8 cellular contexts compared by ENCODE assay signal in genomic region chr20:58650776-58651547, GRCh38. TPM values are rescaled to one million over a fixed set of nuclear protein-coding genes. Genes with fewer than 3 reads are reported as not detected.
DNase-seq lines count a peak whose midpoint lies in the region; ATAC-seq and TF ChIP-seq lines count a peak whose summit lies in the region.

A gene with protein sequence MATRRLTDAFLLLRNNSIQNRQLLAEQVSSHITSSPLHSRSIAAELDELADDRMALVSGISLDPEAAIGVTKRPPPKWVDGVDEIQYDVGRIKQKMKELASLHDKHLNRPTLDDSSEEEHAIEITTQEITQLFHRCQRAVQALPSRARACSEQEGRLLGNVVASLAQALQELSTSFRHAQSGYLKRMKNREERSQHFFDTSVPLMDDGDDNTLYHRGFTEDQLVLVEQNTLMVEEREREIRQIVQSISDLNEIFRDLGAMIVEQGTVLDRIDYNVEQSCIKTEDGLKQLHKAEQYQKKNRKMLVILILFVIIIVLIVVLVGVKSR (plus strand): TSS chr20:58651283. CDS start chr20:58652007, 724 bp downstream.

- POLR2A ChIA-PET in Caco-2 (lab: Charles Lee): interaction anchor here (0.6 to 1.5 kb wide), 18 partner anchors 8 to 658 kb away, joined by 3 to 10 read pairs (median 5); partner anchors contain the start of genes NELFCD and VAPB

- peak; percentile 97 to 98 for DNase-seq in Caco-2
- DNase-seq in HuH-7 (ENCODE audit: low spot score): peak; percentile 96
- peak; percentile 77 for DNase-seq in activated T-cell treated with anti-CD3 and anti-CD28 coated beads for 4 hours
- peak; percentile 97 for DNase-seq in epithelial cell of esophagus (ENCODE audit: low read depth)
- DNase-seq in mucosa of descending colon: peak; percentile 89 to 95 (median 95)
- peak; percentile 57 to 70 for DNase-seq in stimulated activated CD8-positive, alpha-beta memory T cell treated with anti-CD3 and anti-CD28 coated beads, Interleukin-4, amount 100 ng/mL, for 1 hour (ENCODE audit: low read depth in 2 of 2, low spot score in 1 of 2)

- H3K27me3 ChIP-seq in Caco-2 (replicated peaks; ENCODE audit: control insufficient read depth, insufficient read depth, low read length) (no peaks in the 10 kb centered on the region), OCI-LY3 (ENCODE audit: low read depth, low read length) (no peaks in the 10 kb centered on the region)

- peak within 1 kb of the TSS; percentile 88 for H2AFZ ChIP-seq in OCI-LY3 (ENCODE audit: low read depth, low read length)

- peak within 1 kb of the TSS; percentile 76 for H3K4me2 ChIP-seq in OCI-LY3 (ENCODE audit: low read length)

- peaks cover 16% of the 10 kb centered on the region for H3K4me1 Mint-ChIP-seq in Caco-2 (ENCODE audit: low read depth, unreplicated experiment)

- peaks cover 23% of the 10 kb centered on the region for H3K4me1 ChIP-seq in Caco-2
- peaks cover 11% of the 10 kb centered on the region for H3K4me1 ChIP-seq in OCI-LY3 (ENCODE audit: low read length)
- H3K4me1 ChIP-seq in mucosa of descending colon (ENCODE audit: low read depth): peaks cover 13% of the 10 kb centered on the region

- H3K4me3 Mint-ChIP-seq in Caco-2 (ENCODE audit: unreplicated experiment): peak within 1 kb of the TSS; percentile 88

- H3K9me3 Mint-ChIP-seq in Caco-2 (ENCODE audit: unreplicated experiment): no peaks in the 10 kb centered on the region

- H3K4me3 ChIP-seq in Caco-2 (ENCODE audit: low read depth, low read length) (peak within 1 kb of the TSS; percentile 69), OCI-LY3 (ENCODE audit: low read length) (peak within 1 kb of the TSS; percentile 88), epithelial cell of esophagus (ENCODE audit: low read length) (peak within 1 kb of the TSS; percentile 99), mucosa of descending colon (peak within 1 kb of the TSS; percentile 91)

- no peaks in the 10 kb centered on the region for H3K27me3 Mint-ChIP-seq in Caco-2 (ENCODE audit: insufficient read depth, unreplicated experiment)

- CTCF ChIA-PET in Caco-2 (lab: Charles Lee): interaction anchor here (0.6 to 1.8 kb wide), 36 partner anchors 9 to 1388 kb away, joined by 3 to 32 read pairs (median 4); partner anchors contain the start of gene VAPB

- peaks cover 49% of the 10 kb centered on the region for H3K79me2 ChIP-seq in OCI-LY3 (ENCODE audit: low read length)

- peaks cover 7% of the 10 kb centered on the region; the same call in 1 of the 2 replicates for H4K20me1 ChIP-seq in OCI-LY3 (ENCODE audit: insufficient read depth, low read length)

- peak within 1 kb of the TSS; percentile 96 for H3K9ac ChIP-seq in OCI-LY3 (ENCODE audit: low read length)

- peaks cover 22% of the 10 kb centered on the region for H3K36me3 Mint-ChIP-seq in Caco-2 (ENCODE audit: insufficient read depth, unreplicated experiment)

- intact Hi-C loops in Caco-2 (cut with micrococcal nuclease; ENCODE audit: unreplicated experiment) (loop anchor here (2.0 to 5.0 kb wide), 5 partner anchors 41 to 414 kb away; partner anchors contain the start of genes GNAS, GNAS-AS1 and NPEPL1), mucosa of descending colon (cut with DNase I, micrococcal nuclease) (no loop called here)

- peak; percentile 56 for ATAC-seq in GM21423 (IDR thresholded peaks at IDR 0.05; ENCODE audit: unreplicated experiment)
- peak; percentile 96 for ATAC-seq in mucosa of descending colon

- peak within 1 kb of the TSS; percentile 72 for H3K27ac ChIP-seq in OCI-LY3 (ENCODE audit: low read length)

- TF ChIP-seq CTCF in Caco-2 (IDR thresholded peaks at IDR 0.05; ENCODE audit: insufficient read depth in 1 of 2, low read depth in 1 of 2, low read length in 1 of 2, severe bottlenecking in 1 of 2, unreplicated experiment in 1 of 2): peak; percentile 88 to 96
- peak; percentile 49 for TF ChIP-seq CTCF in OCI-LY3 (IDR thresholded peaks at IDR 0.05; ENCODE audit: low read depth, low read length)
- TF ChIP-seq CTCF in epithelial cell of esophagus (IDR thresholded peaks at IDR 0.05; ENCODE audit: insufficient read depth, low read depth, low read length, missing control alignments): peak; percentile 58
- peak; percentile 13 for TF ChIP-seq CTCF in mucosa of descending colon (IDR thresholded peaks at IDR 0.05)

- H3K27ac Mint-ChIP-seq in Caco-2 (ENCODE audit: unreplicated experiment): peak within 1 kb of the TSS; percentile 91

- no peaks in the 10 kb centered on the region for H3K9me3 ChIP-seq in Caco-2
- no peaks in the 10 kb centered on the region for H3K9me3 ChIP-seq in OCI-LY3 (ENCODE audit: insufficient read depth, low read length)
- no peaks in the 10 kb centered on the region for H3K9me3 ChIP-seq in mucosa of descending colon

- BruUV-seq in Caco-2 (replicated peaks; lab: Mats Ljungman, UMichigan): TSS peak; percentile 43

- H3K36me3 ChIP-seq in Caco-2 (ENCODE audit: control insufficient read depth, insufficient read depth, low read length) (no peaks in the 10 kb centered on the region; the same call in 1 of the 2 replicates), OCI-LY3 (replicated peaks; ENCODE audit: low read depth, low read length) (peaks cover 3% of the 10 kb centered on the region), mucosa of descending colon (ENCODE audit: low read depth) (no peaks in the 10 kb centered on the region)

RNA-seq across cellular contexts. Expression of the gene that starts here (rescaled TPM):
- total RNA-seq in Caco-2 (2022): 82.2 and 97.0 TPM in 2 replicates
- 10 to 100 TPM; 42.2 to 70.4 (median 43.1) TPM for total RNA-seq in mucosa of descending colon

Comparison
In these comparisons a context has a peak if more than half of its experiments do, and no peak if none do; other contexts are left out.
1. Peak in every context shown above with its lines: DNase-seq, ATAC-seq, H3K4me3 ChIP-seq and H3K27ac ChIP-seq.
2. CTCF ChIP-seq: peak in every context shown above with its lines; median percentile 92 in Caco-2; 58 in epithelial cell of esophagus; 49 in OCI-LY3; 13 in mucosa of descending colon.